ENCODE assay signal across 9 cellular contexts in genomic region chr3:75078290-75078689, GRCh38.
"Had no signal": no experiment of that assay in that cellular context is flagged by ENCODE, and none has a peak within 500 bp of the region (broad histone marks: within the 10 kb centered on the region; RNA-seq: fewer than 3 reads in every experiment).

No MANE protein-coding gene starts in this region.

- H3K4me3 ChIP-seq: GM23248 had no signal

- H3K9ac ChIP-seq: GM23248, KMS-11 had no signal

- H2AFZ ChIP-seq: GM23248 had no signal

- H3K4me2 ChIP-seq: KMS-11 had no signal

- DNase-seq: GM23248, GOT3, H9, HCEC 1CT, Karpas-422, KBM-7 had no signal

- H3K27ac ChIP-seq: GM23248, KMS-11 had no signal

- FAIRE-seq: H54, HTR-8/SVneo had no signal
